ENCODE assay signal across 6 cellular contexts in genomic region chr17:75876190-75876937, GRCh38. TPM values are rescaled to one million over a fixed set of nuclear protein-coding genes. Genes with fewer than 3 reads are reported as not detected.
DNase-seq lines count a peak whose midpoint lies in the region; ATAC-seq, FAIRE-seq and TF ChIP-seq lines count a peak whose summit lies in the region.

No MANE protein-coding gene starts in this region.

- H3K4me3 ChIP-seq in endodermal cell (ENCODE audit: low read length) (no peak overlapping the region), smooth muscle cell (peak overlapping the region; percentile 52)

- H3K4me3 Mint-ChIP-seq in endodermal cell = no peak overlapping the region

- H3K36me3 ChIP-seq in endodermal cell (ENCODE audit: control insufficient read depth, insufficient read depth, low read length) (no peaks in the 10 kb centered on the region), smooth muscle cell (ENCODE audit: low read depth) (no peaks in the 10 kb centered on the region)

- H3K9ac ChIP-seq in endodermal cell (ENCODE audit: extremely low read depth, low read length, poor library complexity, severe bottlenecking) = no peak overlapping the region
- H3K9ac ChIP-seq in smooth muscle cell (ENCODE audit: low read depth) = peak overlapping the region; percentile 68

- no peak for DNase-seq in GM18507 (ENCODE audit: extremely low spot score, insufficient read length, low read depth)
- peak; percentile 40 for DNase-seq in UCSD-AML1 (lab: John Stamatoyannopoulos, UW; ENCODE audit: unreplicated experiment)
- peak; percentile 89 for DNase-seq in endodermal cell
- no peak for DNase-seq in smooth muscle cell (lab: John Stamatoyannopoulos, UW; ENCODE audit: unreplicated experiment)
- no peak for DNase-seq in NCI-H446 (lab: John Stamatoyannopoulos, UW)

- no peak overlapping the region for H2AFZ ChIP-seq in smooth muscle cell (ENCODE audit: low read depth)

- H3K27ac ChIP-seq in endodermal cell (ENCODE audit: low read depth, low read length) = no peak overlapping the region
- peak overlapping the region; percentile 88 for H3K27ac ChIP-seq in smooth muscle cell (ENCODE audit: low read depth)

- no peak overlapping the region for H3K27ac Mint-ChIP-seq in endodermal cell

- peaks cover 10% of the 10 kb centered on the region for H3K4me1 Mint-ChIP-seq in endodermal cell

- 65 to 70% methylated on average over 16 to 26 of the region's 26 CpGs for WGBS in endodermal cell (ENCODE audit: insufficient coverage in 1 of 2, insufficient read length in 1 of 2), 2 experiments
- WGBS in smooth muscle cell (ENCODE audit: low lambda C conversion rate) = 70% methylated on average over 26 of the region's 26 CpGs

- no peaks in the 10 kb centered on the region for H3K9me3 Mint-ChIP-seq in endodermal cell

- H3F3A ChIP-seq in smooth muscle cell (ENCODE audit: low read depth) = peaks cover 16% of the 10 kb centered on the region

- H4K20me1 ChIP-seq in smooth muscle cell (ENCODE audit: low read depth) = no peaks in the 10 kb centered on the region

- H3K27me3 Mint-ChIP-seq in endodermal cell (ENCODE audit: insufficient read depth) = peaks cover 39% of the 10 kb centered on the region

- no peak for ATAC-seq in HG02840 (IDR thresholded peaks at IDR 0.05; ENCODE audit: low FRiP score, unreplicated experiment)

- no peaks in the 10 kb centered on the region for H3K9me3 ChIP-seq in endodermal cell (ENCODE audit: control insufficient read depth, low read length)
- H3K9me3 ChIP-seq in smooth muscle cell (replicated peaks; ENCODE audit: low read depth) = no peaks in the 10 kb centered on the region

- H3K27me3 ChIP-seq in endodermal cell (ENCODE audit: control insufficient read depth, insufficient read depth, low read length, poor library complexity, severe bottlenecking) (peaks cover 39% of the 10 kb centered on the region), smooth muscle cell (ENCODE audit: low read depth) (no peaks in the 10 kb centered on the region)

- no peaks in the 10 kb centered on the region for H3K79me2 ChIP-seq in smooth muscle cell (ENCODE audit: low read depth)

- no peaks in the 10 kb centered on the region for H3K36me3 Mint-ChIP-seq in endodermal cell (ENCODE audit: low read depth)

- peak overlapping the region; percentile 88 for H3K4me2 ChIP-seq in smooth muscle cell

- TF ChIP-seq CTCF in endodermal cell (conservative IDR thresholded peaks at IDR 0.05) (peak; percentile 61), smooth muscle cell (IDR thresholded peaks at IDR 0.05; ENCODE audit: borderline replicate concordance, insufficient read depth, poor library complexity, severe bottlenecking) (no peak)

- peak; percentile 9 for FAIRE-seq in GM18507 (lab: Jason Lieb, UNC)

- no peaks in the 10 kb centered on the region for H3K4me1 ChIP-seq in endodermal cell (ENCODE audit: control insufficient read depth, insufficient read depth, low read length)
- peaks cover 11% of the 10 kb centered on the region for H3K4me1 ChIP-seq in smooth muscle cell (ENCODE audit: low read depth)

RNA-seq across cellular contexts. Expression of gene TRIM47, which starts 2.0 kb away (rescaled TPM):
- total RNA-seq in endodermal cell (1 to 10 TPM; 1.6 to 2.7 TPM), smooth muscle cell (3.8 and 8.7 TPM in 2 replicates)
- polyA plus RNA-seq in endodermal cell (2013, experiment 1 of 2) = 1.4 TPM
- polyA plus RNA-seq in endodermal cell (2013, experiment 2 of 2) = 0.62 TPM
- 16.1 and 31.7 TPM in 2 replicates for polyA plus RNA-seq in smooth muscle cell

RNA-seq across cellular contexts. Expression of gene TRIM65, which starts 20.4 kb away (rescaled TPM):
- total RNA-seq in endodermal cell (10 to 100 TPM; 27.4 to 35.3 TPM), smooth muscle cell (9.8 and 13.3 TPM in 2 replicates)
- 21.3 TPM for polyA plus RNA-seq in endodermal cell (2013, experiment 1 of 2)
- 20.3 TPM for polyA plus RNA-seq in endodermal cell (2013, experiment 2 of 2)
- polyA plus RNA-seq in smooth muscle cell = 15.4 and 17.4 TPM in 2 replicates

RNA-seq across cellular contexts. Expression of gene WBP2, which starts 21.2 kb away (rescaled TPM):
- total RNA-seq in endodermal cell (10 to 100 TPM; 74.3 to 82.7 TPM), smooth muscle cell (26.4 and 27.6 TPM in 2 replicates)
- 89.2 TPM for polyA plus RNA-seq in endodermal cell (2013, experiment 1 of 2)
- 87.4 TPM for polyA plus RNA-seq in endodermal cell (2013, experiment 2 of 2)
- 91.4 and 111 TPM in 2 replicates for polyA plus RNA-seq in smooth muscle cell

RNA-seq across cellular contexts. Expression of gene MRPL38, which starts 28.3 kb away (rescaled TPM):
- total RNA-seq in endodermal cell = 100 to 1,000 TPM; 103 to 118 TPM
- 67.6 TPM for polyA plus RNA-seq in endodermal cell (2013, experiment 1 of 2)
- 60.8 TPM for polyA plus RNA-seq in endodermal cell (2013, experiment 2 of 2)
- total RNA-seq in smooth muscle cell = 32.6 and 48.4 TPM in 2 replicates
- 90.5 and 107 TPM in 2 replicates for polyA plus RNA-seq in smooth muscle cell

RNA-seq across cellular contexts. Expression of gene UNC13D, which starts 32.2 kb away (rescaled TPM):
- total RNA-seq in endodermal cell = 1 to 10 TPM; 6.3 to 6.4 TPM
- polyA plus RNA-seq in endodermal cell (2013, experiment 1 of 2) = 1.1 TPM
- polyA plus RNA-seq in endodermal cell (2013, experiment 2 of 2) = 2.6 TPM
- 4.5 TPM in 2 replicates for total RNA-seq in smooth muscle cell
- polyA plus RNA-seq in smooth muscle cell = 2.4 and 9.6 TPM in 2 replicates

Comparison
In these comparisons a context has a peak if more than half of its experiments do, and no peak if none do; other contexts are left out.
1. DNase-seq: peak in UCSD-AML1 (single experiment) and endodermal cell (single experiment); none in GM18507 (single experiment), smooth muscle cell (single experiment) and NCI-H446 (0 of 2).